Comparison of ENCODE assay signal across 28 cellular contexts in the genomic region with DNA sequence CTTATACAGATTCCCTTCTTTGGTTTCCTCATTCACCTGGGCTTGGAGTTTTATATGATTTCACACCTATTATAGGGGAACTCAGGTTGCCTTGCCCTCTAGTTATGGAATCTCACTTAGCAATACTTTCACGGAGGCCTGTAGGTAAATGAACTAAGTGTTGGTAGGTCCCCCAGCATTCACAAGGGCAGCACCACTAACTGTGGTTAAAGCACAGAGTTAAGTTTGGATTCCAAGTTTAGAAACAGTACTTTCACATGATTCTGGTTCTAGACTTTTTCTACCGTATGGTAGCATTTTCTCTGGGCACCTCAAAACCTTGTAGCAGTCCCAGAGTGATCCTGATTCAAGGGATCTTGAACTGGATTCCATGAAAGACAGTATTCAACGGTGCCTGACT. TPM values are rescaled to one million over a fixed set of nuclear protein-coding genes. Genes with fewer than 3 reads are reported as not detected.
DNase-seq lines count a peak whose midpoint lies in the region; ATAC-seq and TF ChIP-seq lines count a peak whose summit lies in the region.
"Had no signal": no experiment of that assay in that cellular context is flagged by ENCODE, and none has a peak within 500 bp of the region (broad histone marks: within the 10 kb centered on the region; RNA-seq: fewer than 3 reads in every experiment).

No MANE protein-coding gene starts in this region.

- no peaks in the 10 kb centered on the region for H3K9me2 ChIP-seq in OCI-LY7 (ENCODE audit: insufficient read depth, low read length)

- H4K20me1 ChIP-seq in OCI-LY7 (ENCODE audit: insufficient read depth, low read length), result no peaks in the 10 kb centered on the region

- POLR2A ChIA-PET in OCI-LY7 (lab: Charles Lee), result interaction anchor here (1.7 kb wide), 1 partner anchor 13 kb away, joined by 4 read pairs; no protein-coding TSS in a partner anchor

- ATAC-seq in GM18498 (IDR thresholded peaks at IDR 0.05; ENCODE audit: unreplicated experiment) (peak; percentile 48), GM19351 (IDR thresholded peaks at IDR 0.05; ENCODE audit: unreplicated experiment) (peak; percentile 32), HG02885 (IDR thresholded peaks at IDR 0.05; ENCODE audit: poor library complexity, unreplicated experiment) (peak; percentile 29), HG03565 (IDR thresholded peaks at IDR 0.05; ENCODE audit: unreplicated experiment) (no peak)
- ATAC-seq: A549, GM12878 had no signal

- H3K36me3 ChIP-seq in OCI-LY7 (ENCODE audit: insufficient read depth, low read length), result no peaks in the 10 kb centered on the region
- H3K36me3 ChIP-seq: BLaER1 treated with 17β-estradiol and CSF1 and Interleukin-3, amounts not matched to agents 10 nM and 100 nM; SJSA1 had no signal

- peak overlapping the region; percentile 98 for H3K27ac ChIP-seq in OCI-LY7 (ENCODE audit: low read depth, low read length, poor library complexity, severe bottlenecking)
- H3K27ac ChIP-seq: A549; BLaER1 treated with 17β-estradiol and CSF1 and Interleukin-3, amounts not matched to agents 10 nM and 100 nM; SJSA1 had no signal

- H3K4me1 ChIP-seq in OCI-LY7 (ENCODE audit: insufficient read depth, low read length, poor library complexity, severe bottlenecking), result peaks cover 82% of the 10 kb centered on the region
- H3K4me1 ChIP-seq: A549, Caco-2, SJSA1 had no signal

- peak overlapping the region; percentile 60; the same call in 1 of the 2 replicates for H2AFZ ChIP-seq in OCI-LY7 (ENCODE audit: low read length)

- no peak for TF ChIP-seq CTCF in OCI-LY7 (conservative IDR thresholded peaks at IDR 0.05; ENCODE audit: low read length)

- H3K79me2 ChIP-seq in OCI-LY7 (ENCODE audit: insufficient read depth, low read depth, low read length), result no peaks in the 10 kb centered on the region

- H3K4me3 ChIP-seq in OCI-LY7 (ENCODE audit: low read depth, low read length, poor library complexity, severe bottlenecking), result no peak overlapping the region
- H3K4me3 ChIP-seq: A549; BLaER1 treated with 17β-estradiol and CSF1 and Interleukin-3, amounts not matched to agents 10 nM and 100 nM; GM12878; SJSA1 had no signal

- no peak overlapping the region for H3K4me2 ChIP-seq in OCI-LY7 (ENCODE audit: low read length)
- H3K4me2 ChIP-seq: A549; BLaER1 treated with 17β-estradiol and CSF1 and Interleukin-3, amounts not matched to agents 10 nM and 100 nM had no signal

- BruUV-seq in OCI-LY7 (replicated peaks; lab: Mats Ljungman, UMichigan), result no TSS peak

- H3K9me3 ChIP-seq in OCI-LY7 (ENCODE audit: low read length), result no peaks in the 10 kb centered on the region
- H3K9me3 ChIP-seq: A549; BLaER1 treated with 17β-estradiol and CSF1 and Interleukin-3, amounts not matched to agents 10 nM and 100 nM; Caco-2; SJSA1 had no signal

- CTCF ChIA-PET in OCI-LY7 (lab: Charles Lee; ENCODE audit: unreplicated experiment), result no interaction called here

- DNase-seq in OCI-LY7 (ENCODE audit: low spot score), result no peak
- no peak for DNase-seq in NCI-H2171 treated with DMSO at 0.1 percent for 48 hours (lab: John Stamatoyannopoulos, UW)
- no peak for DNase-seq in iPS-NIHi11 (ENCODE audit: low spot score)
- DNase-seq: Caco-2; CD4-positive, alpha-beta memory T cell; EL; GDM1; HCEC 1CT; Karpas-422; NCI-H1092; NCI-H1417 treated with DMSO at 0.1 percent for 48 hours; NCI-H187; NCI-H2081 treated with DMSO at 0.1 percent for 48 hours; NCI-H2171; NCI-H345; NCI-H524 treated with DMSO at 0.1 percent for 48 hours; NCI-H774; Right ventricle myocardium superior; RPMI8226 had no signal

- intact Hi-C loops in OCI-LY7 (cut with micrococcal nuclease; ENCODE audit: unreplicated experiment), result no loop called here

RNA-seq across cellular contexts. Expression of a gene that starts 46.4 kb away (rescaled TPM):
- 2.2 and 4.3 TPM in 2 replicates for total RNA-seq in OCI-LY7 (2014; rRNA removed; shearing (Covaris generic))
- 0.63 and 0.77 TPM in 2 replicates for total RNA-seq in OCI-LY7 (2022)
- total RNA-seq: Caco-2, H1, Right ventricle myocardium superior, SJSA1 had no signal
